8 cellular contexts compared by ENCODE assay signal in genomic region chr7:4745265-4745919, GRCh38. TPM values are rescaled to one million over a fixed set of nuclear protein-coding genes. Genes with fewer than 3 reads are reported as not detected.
DNase-seq lines count a peak whose midpoint lies in the region; ATAC-seq and TF ChIP-seq lines count a peak whose summit lies in the region.

No MANE protein-coding gene starts in this region.

- TF ChIP-seq EP300 in ovary (IDR thresholded peaks at IDR 0.05): no peak

- peaks cover 13% of the 10 kb centered on the region for H3K4me1 ChIP-seq in ovary (ENCODE audit: insufficient read depth)

- DNase-seq in activated T-cell treated with anti-CD3 and anti-CD28 coated beads for 4 hours: peak; percentile 22
- DNase-seq in activated T-cell treated with anti-CD3 and anti-CD28 coated beads, Interleukin-2, amount 50 U/mL, for 1 hour: no peak
- DNase-seq in MG63: no peak
- no peak for DNase-seq in ovary
- no peak for DNase-seq in GM03348 (ENCODE audit: low spot score)
- DNase-seq in T-helper 9 cell: no peak

- H3K4me1 Mint-ChIP-seq in dendritic cell treated with granulocyte-macrophage colony-stimulating factor and Interleukin-4, amounts not matched to agents 40 ng/mL and 50 ng/mL, for 4 days (ENCODE audit: low read depth): peaks cover 58% of the 10 kb centered on the region

- 7 to 10% (median 9%) methylated on average over 15 to 18 of the region's 18 CpGs for WGBS in ovary, 3 donors

- peak overlapping the region; percentile 75 for H3K4me3 Mint-ChIP-seq in dendritic cell treated with granulocyte-macrophage colony-stimulating factor and Interleukin-4, amounts not matched to agents 40 ng/mL and 50 ng/mL, for 4 days

- H3K27me3 ChIP-seq in MG63: no peaks in the 10 kb centered on the region
- no peaks in the 10 kb centered on the region for H3K27me3 ChIP-seq in ovary

- peaks cover 77% of the 10 kb centered on the region for H3K36me3 Mint-ChIP-seq in dendritic cell treated with granulocyte-macrophage colony-stimulating factor and Interleukin-4, amounts not matched to agents 40 ng/mL and 50 ng/mL, for 4 days (ENCODE audit: low read depth)

- no peaks in the 10 kb centered on the region for H3K27me3 Mint-ChIP-seq in dendritic cell treated with granulocyte-macrophage colony-stimulating factor and Interleukin-4, amounts not matched to agents 40 ng/mL and 50 ng/mL, for 4 days

- H3K9me3 Mint-ChIP-seq in dendritic cell treated with granulocyte-macrophage colony-stimulating factor and Interleukin-4, amounts not matched to agents 40 ng/mL and 50 ng/mL, for 4 days: no peaks in the 10 kb centered on the region

- H3K27ac ChIP-seq in ovary: peak overlapping the region in 1 of 2 donors; percentile 80

- no peak for ATAC-seq in HG02840 (IDR thresholded peaks at IDR 0.05; ENCODE audit: low FRiP score, unreplicated experiment)

- no peak for TF ChIP-seq POLR2A in ovary (IDR thresholded peaks at IDR 0.05)

- H3K27ac Mint-ChIP-seq in dendritic cell treated with granulocyte-macrophage colony-stimulating factor and Interleukin-4, amounts not matched to agents 40 ng/mL and 50 ng/mL, for 4 days: peak overlapping the region; percentile 95

- no peak for TF ChIP-seq CTCF in ovary (IDR thresholded peaks at IDR 0.05)

- intact Hi-C loops in dendritic cell treated with granulocyte-macrophage colony-stimulating factor and Interleukin-4, amounts not matched to agents 40 ng/mL and 50 ng/mL, for 4 days (cut with micrococcal nuclease): loop anchor here (2.0 to 5.0 kb wide), 4 partner anchors 19 to 103 kb away; partner anchors contain the start of gene AP5Z1
- intact Hi-C loops in ovary (cut with DNase I): loop anchor here in 3 of 4 donors (2.0 to 10.0 kb wide), 4 partner anchors 61 to 133 kb away; partner anchors contain the start of gene FOXK1 (in 3 of the 3)

- H3K4me3 ChIP-seq in MG63 (peak overlapping the region; percentile 10; the same call in 1 of the 2 replicates), ovary (peak overlapping the region; percentile 31)

- peaks cover 62% of the 10 kb centered on the region for H3K36me3 ChIP-seq in MG63
- no peaks in the 10 kb centered on the region for H3K36me3 ChIP-seq in ovary

- no peaks in the 10 kb centered on the region for H3K9me3 ChIP-seq in MG63
- no peaks in the 10 kb centered on the region for H3K9me3 ChIP-seq in ovary

RNA-seq across cellular contexts. Expression of gene AP5Z1, which starts 30.0 kb away (rescaled TPM):
- 23.0 and 38.2 TPM in 2 replicates for total RNA-seq in MG63 (2014; rRNA removed; shearing (Covaris generic); ENCODE audit: low replicate concordance)
- total RNA-seq in ovary: 10 to 100 TPM; 16.3 to 37.3 (median 23.1) TPM
- polyA plus RNA-seq in ovary: 10 to 100 TPM in 1 of 2 donors, 1 to 10 TPM in 1; 2.4 to 26.4 TPM
